8 cellular contexts compared by ENCODE assay signal in the genomic region with DNA sequence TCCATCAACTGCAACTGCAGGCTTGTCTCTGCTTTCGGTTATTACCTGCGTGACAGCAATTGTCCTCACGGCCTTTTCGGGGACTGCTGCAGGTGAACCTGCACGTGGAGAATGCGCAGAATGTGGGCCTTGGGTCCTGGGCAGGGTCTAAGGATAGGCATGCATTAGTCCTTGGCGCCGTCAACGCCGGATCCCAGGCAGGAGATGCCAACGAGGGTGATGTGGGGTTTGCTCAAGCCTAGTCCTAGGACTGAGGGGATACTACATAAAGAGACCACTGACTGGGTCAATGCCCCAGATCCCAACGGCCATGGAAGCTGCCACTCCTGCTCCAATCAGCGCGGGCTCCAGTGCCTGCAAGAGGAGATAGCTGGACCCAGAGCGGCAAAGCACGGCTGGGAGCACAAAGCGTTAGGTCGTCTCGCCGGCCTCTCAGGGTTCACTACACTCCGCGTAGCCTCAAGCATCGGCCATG. TPM values are rescaled to one million over a fixed set of nuclear protein-coding genes. Genes with fewer than 3 reads are reported as not detected.
DNase-seq lines count a peak whose midpoint lies in the region; ATAC-seq and TF ChIP-seq lines count a peak whose summit lies in the region.

No MANE protein-coding gene starts in this region.

- peak overlapping the region; percentile 53 to 74 for H3K4me3 Mint-ChIP-seq in H9
- H3K4me3 Mint-ChIP-seq in activated naive CD4-positive, alpha-beta T cell treated with anti-CD3 and anti-CD28 coated beads, Interleukin-2, amount 50 U/mL, for 24 hours = peak overlapping the region; percentile 71

- TF ChIP-seq EP300 in tibial nerve (IDR thresholded peaks at IDR 0.05) = no peak

- no peak overlapping the region for H4K91ac ChIP-seq in H9 (ENCODE audit: insufficient read length, low read depth, low read length)

- no peak overlapping the region for H2BK5ac ChIP-seq in H9 (ENCODE audit: insufficient read length, low read length)

- DNase-seq in H9 = no peak
- DNase-seq in tibial nerve (ENCODE audit: low spot score in 2 of 2) = no peak
- no peak for DNase-seq in EL
- no peak for DNase-seq in NCI-H524 treated with DMSO at 0.1 percent for 48 hours (lab: John Stamatoyannopoulos, UW)

- no peak overlapping the region for H2AK5ac ChIP-seq in H9 (ENCODE audit: insufficient read length, low read length)

- peaks cover 13% of the 10 kb centered on the region for H3K79me1 ChIP-seq in H9 (ENCODE audit: insufficient read depth, low read depth, low read length, poor library complexity, severe bottlenecking)

- H3K9me3 ChIP-seq in H9 (ENCODE audit: control insufficient read depth, low read depth, low read length) (no peaks in the 10 kb centered on the region), tibial nerve (no peaks in the 10 kb centered on the region)

- H3K14ac ChIP-seq in H9 (ENCODE audit: insufficient read depth, low read length) = no peak overlapping the region

- H3K4me1 ChIP-seq in ACC112 (ENCODE audit: control insufficient read depth, insufficient read depth, low read length, unreplicated experiment) (peaks cover 42% of the 10 kb centered on the region), H9 (ENCODE audit: insufficient read depth, low read length) (0 out of 2 replicates have a peak, but pooled peaks cover 6% of the 10 kb centered on the region), tibial nerve (peaks cover 0 to 81% (median 37%) of the 10 kb centered on the region in 4 donors)

- H3K4ac ChIP-seq in H9 (ENCODE audit: low read depth, low read length) = no peak overlapping the region

- H3K23ac ChIP-seq in H9 (ENCODE audit: insufficient read length, low read depth, low read length) = no peak overlapping the region

- WGBS in H9 (ENCODE audit: extremely low coverage, insufficient read length, low lambda C conversion rate) = no CpG with 5 or more reads among the region's 23 CpGs
- WGBS in tibial nerve, 2 donors = 27 to 49% methylated on average over 13 to 18 of the region's 23 CpGs

- H3K9ac ChIP-seq in H9 (ENCODE audit: extremely low read depth, insufficient read length, low read length) = peak overlapping the region; percentile 8

- peak overlapping the region in 2 of 3 experiments; percentile 24 to 70; a peak in 2 of 7 replicates for H3K27ac Mint-ChIP-seq in H9
- H3K27ac Mint-ChIP-seq in activated naive CD4-positive, alpha-beta T cell treated with anti-CD3 and anti-CD28 coated beads, Interleukin-2, amount 50 U/mL, for 24 hours = peak overlapping the region; percentile 35

- H3K27ac ChIP-seq in ACC112 (ENCODE audit: low read depth, low read length) = no peak overlapping the region
- H3K27ac ChIP-seq in H9 (ENCODE audit: insufficient read length, low read depth, low read length) = no peak overlapping the region
- peak overlapping the region; percentile 83 for H3K27ac ChIP-seq in layer of hippocampus (ENCODE audit: low read depth, low read length)
- H3K27ac ChIP-seq in tibial nerve = peak overlapping the region in 3 of 4 donors; percentile 85 to 92 (median 89)

- peak overlapping the region; percentile 64 for H3K4me3 ChIP-seq in ACC112 (ENCODE audit: low read depth, low read length)
- peak overlapping the region; percentile 30 to 73 (median 61) for H3K4me3 ChIP-seq in tibial nerve

- H3K4me2 ChIP-seq in H9 (ENCODE audit: insufficient read depth, insufficient read length, low read length) = peak overlapping the region; percentile 40

- TF ChIP-seq CTCF in H9 (conservative IDR thresholded peaks at IDR 0.05) (no peak), tibial nerve (IDR thresholded peaks at IDR 0.05) (no peak)

- peak overlapping the region; percentile 66 for H3K18ac ChIP-seq in H9 (ENCODE audit: insufficient read length, low read depth, low read length)

- H3K9me3 Mint-ChIP-seq in H9 = peaks cover 8 to 9% of the 10 kb centered on the region in 2 experiments; a peak in 4 of 5 replicates
- H3K9me3 Mint-ChIP-seq in activated naive CD4-positive, alpha-beta T cell treated with anti-CD3 and anti-CD28 coated beads, Interleukin-2, amount 50 U/mL, for 24 hours = no peaks in the 10 kb centered on the region

- no peaks in the 10 kb centered on the region for H3K27me3 ChIP-seq in ACC112 (ENCODE audit: insufficient read depth, low read length)
- H3K27me3 ChIP-seq in H9 (ENCODE audit: insufficient read depth, low read length) = no peaks in the 10 kb centered on the region
- no peaks in the 10 kb centered on the region for H3K27me3 ChIP-seq in layer of hippocampus (ENCODE audit: control insufficient read depth, insufficient read depth, low read length)
- H3K27me3 ChIP-seq in tibial nerve = no peaks in the 10 kb centered on the region

- H4K5ac ChIP-seq in H9 (ENCODE audit: insufficient read length, low read depth, low read length) = no peak overlapping the region

- H4K20me1 ChIP-seq in H9 (ENCODE audit: control insufficient read depth, insufficient read depth, insufficient read length) = no peaks in the 10 kb centered on the region

- no peak overlapping the region for H3K56ac ChIP-seq in H9 (ENCODE audit: insufficient read length, low read depth, low read length)

- TF ChIP-seq POLR2A in tibial nerve (IDR thresholded peaks at IDR 0.05) = no peak

- no peak overlapping the region for H2BK12ac ChIP-seq in H9 (ENCODE audit: insufficient read length, low read depth, low read length)

- H3T11ph ChIP-seq in H9 (ENCODE audit: low read length) = no peak overlapping the region

- no peak overlapping the region for H4K8ac ChIP-seq in H9 (replicated peaks; ENCODE audit: insufficient read length, low read depth, low read length)

- H3K23me2 ChIP-seq in H9 (ENCODE audit: insufficient read length, low read depth, low read length, poor library complexity, severe bottlenecking) = peaks cover 6% of the 10 kb centered on the region

- ATAC-seq in HG02970 (IDR thresholded peaks at IDR 0.05; ENCODE audit: low FRiP score, unreplicated experiment) = no peak

- H2BK15ac ChIP-seq in H9 (ENCODE audit: low read depth, low read length) = no peak overlapping the region

- peaks cover 52% of the 10 kb centered on the region for H3K36me3 ChIP-seq in ACC112 (ENCODE audit: insufficient read depth, low read length)
- H3K36me3 ChIP-seq in tibial nerve = peaks cover 0 to 74% (median 15%) of the 10 kb centered on the region in 3 donors

- H3K27me3 Mint-ChIP-seq in H9 (ENCODE audit: low read depth) = no peaks in the 10 kb centered on the region; the same call in 1 of the 2 replicates
- H3K27me3 Mint-ChIP-seq in activated naive CD4-positive, alpha-beta T cell treated with anti-CD3 and anti-CD28 coated beads, Interleukin-2, amount 50 U/mL, for 24 hours = no peaks in the 10 kb centered on the region

- H3K4me1 Mint-ChIP-seq in H9 = peaks cover 49 to 63% of the 10 kb centered on the region in 2 experiments
- H3K4me1 Mint-ChIP-seq in activated naive CD4-positive, alpha-beta T cell treated with anti-CD3 and anti-CD28 coated beads, Interleukin-2, amount 50 U/mL, for 24 hours = peaks cover 71% of the 10 kb centered on the region

- H2BK20ac ChIP-seq in H9 (ENCODE audit: low read depth, low read length, poor library complexity, severe bottlenecking) = no peak overlapping the region

- H2BK120ac ChIP-seq in H9 (ENCODE audit: low read depth, low read length, poor library complexity, severe bottlenecking) = no peak overlapping the region

- H3K36me3 Mint-ChIP-seq in H9 (ENCODE audit: insufficient read depth in 1 of 3, low read depth in 3 of 3) = peaks cover 60 to 84% (median 79%) of the 10 kb centered on the region in 3 experiments
- H3K36me3 Mint-ChIP-seq in activated naive CD4-positive, alpha-beta T cell treated with anti-CD3 and anti-CD28 coated beads, Interleukin-2, amount 50 U/mL, for 24 hours = peaks cover 24% of the 10 kb centered on the region

- H3K79me2 ChIP-seq in ACC112 (ENCODE audit: control insufficient read depth, insufficient read depth, low read length, unreplicated experiment) (peaks cover 72% of the 10 kb centered on the region), H9 (ENCODE audit: insufficient read depth, low read length) (peaks cover 29% of the 10 kb centered on the region)

- no peak overlapping the region for H2AFZ ChIP-seq in ACC112 (ENCODE audit: low read length, unreplicated experiment)
- no peak overlapping the region for H2AFZ ChIP-seq in H9 (ENCODE audit: low read length)

RNA-seq across cellular contexts. Expression of a gene that starts 0.4 kb away (rescaled TPM):
- total RNA-seq in H9 (2021) = 61.1 and 61.9 TPM in 2 replicates
- total RNA-seq in tibial nerve = 10 to 100 TPM; 22.6 to 32.4 (median 26.0) TPM

RNA-seq across cellular contexts. Expression of a gene that starts 5.5 kb away (rescaled TPM):
- total RNA-seq in H9 (2021) (145 and 148 TPM in 2 replicates), tibial nerve (10 to 100 TPM in 3 of 4 donors, 1 to 10 TPM in 1; 9.8 to 28.4 (median 23.0) TPM)

Comparison
In these comparisons a context has a peak if more than half of its experiments do, and no peak if none do; other contexts are left out.
1. H3K27ac ChIP-seq: peak in layer of hippocampus (single experiment) and tibial nerve (3 of 4); none in ACC112 (single experiment) and H9 (single experiment).